Comparison of ENCODE assay signal across 22 cellular contexts in genomic region chr17:4048218-4048617, GRCh38.
"Had no signal": no experiment of that assay in that cellular context is flagged by ENCODE, and none has a peak within 500 bp of the region (broad histone marks: within the 10 kb centered on the region; RNA-seq: fewer than 3 reads in every experiment).

No MANE protein-coding gene starts in this region.

- H3K4me3 Mint-ChIP-seq: activated B cell treated with CpG ODN at 0.5 μM for 24 hours; activated CD4-positive, alpha-beta memory T cell treated with anti-CD3 and anti-CD28 coated beads, Interleukin-2, amount 10 ng/mL, durations not matched to agents 7 days and 5 days; activated CD4-positive, alpha-beta T cell treated with anti-CD3 and anti-CD28 coated beads, Interleukin-2, amount 10 ng/mL, durations not matched to agents 7 days and 5 days had no signal

- H3K27ac Mint-ChIP-seq: activated B cell treated with CpG ODN at 0.5 μM for 24 hours; activated CD4-positive, alpha-beta memory T cell treated with anti-CD3 and anti-CD28 coated beads, Interleukin-2, amount 10 ng/mL, durations not matched to agents 7 days and 5 days; activated CD4-positive, alpha-beta T cell treated with anti-CD3 and anti-CD28 coated beads, Interleukin-2, amount 10 ng/mL, durations not matched to agents 7 days and 5 days; activated naive CD4-positive, alpha-beta T cell treated with anti-CD3 and anti-CD28 coated beads, Interleukin-2, amount 50 U/mL, for 72 hours had no signal

- H3K27me3 Mint-ChIP-seq: activated B cell treated with CpG ODN at 0.5 μM for 24 hours; activated CD4-positive, alpha-beta memory T cell treated with anti-CD3 and anti-CD28 coated beads, Interleukin-2, amount 10 ng/mL, durations not matched to agents 7 days and 5 days; activated CD4-positive, alpha-beta T cell treated with anti-CD3 and anti-CD28 coated beads, Interleukin-2, amount 10 ng/mL, durations not matched to agents 7 days and 5 days had no signal

- H3K4me1 Mint-ChIP-seq: activated B cell treated with CpG ODN at 0.5 μM for 24 hours had no signal

- H2AFZ ChIP-seq: PC-9 had no signal

- ATAC-seq: activated naive CD4-positive, alpha-beta T cell treated with anti-CD3 and anti-CD28 coated beads, Interleukin-2, amount 50 U/mL, for 72 hours had no signal

- H3K4me3 ChIP-seq: PC-9 had no signal

- FAIRE-seq: TTC549 had no signal

- DNase-seq: activated B cell treated with CpG ODN at 0.5 μM for 24 hours; activated CD4-positive, alpha-beta memory T cell treated with anti-CD3 and anti-CD28 coated beads, Interleukin-2, amount 10 ng/mL, durations not matched to agents 7 days and 5 days; activated CD4-positive, alpha-beta T cell treated with anti-CD3 and anti-CD28 coated beads for 1 hour; activated CD4-positive, alpha-beta T cell treated with anti-CD3 and anti-CD28 coated beads, Interleukin-2, amount 10 ng/mL, durations not matched to agents 7 days and 5 days; activated CD8-positive, alpha-beta memory T cell treated with anti-CD3 and anti-CD28 coated beads, Interleukin-2, amount 50 U/mL, for 48 hours; activated effector memory CD4-positive, alpha-beta T cell treated with anti-CD3 and anti-CD28 coated beads, Interleukin-2, amount 50 U/mL, for 16 hours; activated naive CD4-positive, alpha-beta T cell treated with Interleukin-2 at 50 U/mL for 16 hours; activated T-cell treated with anti-CD3 and anti-CD28 coated beads, Interleukin-2, amount 50 U/mL, for 1 hour; Kasumi-1; KBM-7; NCI-H1105 treated with DMSO at 0.1 percent for 48 hours; NCI-H1436 treated with DMSO at 0.1 percent for 48 hours; NCI-H187; NCI-H2081; NCI-H510A treated with DMSO at 0.1 percent for 48 hours; NCI-H69; PC-9; SHP77 treated with DMSO at 0.1 percent for 48 hours; T-helper 2 cell; T1000 had no signal

- H3K27ac ChIP-seq: PC-9 had no signal

- H3K9me3 Mint-ChIP-seq: activated B cell treated with CpG ODN at 0.5 μM for 24 hours; activated CD4-positive, alpha-beta memory T cell treated with anti-CD3 and anti-CD28 coated beads, Interleukin-2, amount 10 ng/mL, durations not matched to agents 7 days and 5 days had no signal

- H3K4me2 ChIP-seq: PC-9 had no signal
